Comparison of ENCODE assay signal across 8 cellular contexts in the genomic region with DNA sequence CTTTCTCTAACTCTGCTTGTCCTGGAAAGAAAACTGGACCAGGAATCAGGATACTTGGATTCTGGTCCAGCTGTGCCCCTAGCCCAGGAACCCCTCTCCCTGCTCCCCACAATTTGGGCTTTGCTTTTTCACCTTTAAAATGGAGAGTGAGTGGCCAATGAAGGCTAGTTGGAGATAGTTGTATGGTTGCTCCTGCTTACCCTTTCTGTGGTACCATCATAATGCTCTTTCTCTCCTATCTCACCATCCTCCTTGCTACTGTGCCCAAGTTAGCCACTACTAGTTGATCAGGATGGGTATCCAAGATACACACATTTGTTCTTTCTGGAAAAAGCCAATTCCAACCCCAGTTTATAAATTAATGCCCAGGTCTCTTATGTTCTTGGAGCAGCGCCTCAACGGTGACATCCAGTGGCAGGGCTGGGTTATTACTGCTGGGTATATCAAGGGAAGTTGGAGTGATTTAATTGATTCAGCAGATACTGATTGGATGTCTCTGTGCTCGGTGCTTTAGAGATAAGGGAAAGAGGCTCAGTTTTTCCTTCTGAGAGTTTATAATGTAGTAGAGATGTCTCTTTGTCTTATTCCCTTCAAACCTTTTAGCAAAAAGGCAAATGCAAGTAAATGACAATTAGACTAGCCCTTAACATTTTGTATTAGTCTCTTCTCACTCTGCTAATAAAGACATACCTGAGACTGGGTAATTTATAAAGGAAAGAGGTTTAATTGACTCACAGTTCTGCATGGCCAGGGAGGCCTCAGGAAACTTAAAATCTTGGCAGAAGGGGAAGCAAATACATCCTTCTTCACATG. TPM values are rescaled to one million over a fixed set of nuclear protein-coding genes. Genes with fewer than 3 reads are reported as not detected.
DNase-seq lines count a peak whose midpoint lies in the region; ATAC-seq and TF ChIP-seq lines count a peak whose summit lies in the region.

No MANE protein-coding gene starts in this region.

- no peaks in the 10 kb centered on the region for H3K9me3 ChIP-seq in A673 (ENCODE audit: low read depth, low read length, poor library complexity, severe bottlenecking)

- H3K4me3 Mint-ChIP-seq in activated naive CD8-positive, alpha-beta T cell treated with anti-CD3 and anti-CD28 coated beads for 36 hours, result no peak overlapping the region

- DNase-seq in A673 (ENCODE audit: low spot score) (peak; percentile 61), HuH-7.5 (ENCODE audit: low spot score) (peak; percentile 48), SKM-1 treated with dmso at 0.1 percent for 144 hours (lab: John Stamatoyannopoulos, UW; ENCODE audit: unreplicated experiment) (peak; percentile 44), cardiac septum (ENCODE audit: low spot score) (peak; percentile 79), renal cortical epithelial cell (ENCODE audit: low read depth) (peak; percentile 64), 8988T (no peak)
- DNase-seq in activated naive CD8-positive, alpha-beta T cell treated with anti-CD3 and anti-CD28 coated beads for 36 hours, result peak; percentile 60

- BruUV-seq in A673 (replicated peaks; lab: Mats Ljungman, UMichigan), result no TSS peak

- ATAC-seq in GM18508 (IDR thresholded peaks at IDR 0.05; ENCODE audit: insufficient read depth, unreplicated experiment), result peak; percentile 56

- H3K27me3 ChIP-seq in A673 (replicated peaks; ENCODE audit: insufficient read depth, low read depth, low read length, poor library complexity), result no peaks in the 10 kb centered on the region

- CTCF ChIA-PET in A673 (lab: Charles Lee), result interaction anchor here (0.5 to 0.6 kb wide), 2 partner anchors 15 to 162 kb away, joined by 4 read pairs; no protein-coding TSS in a partner anchor

- no peaks in the 10 kb centered on the region for H3K9me3 Mint-ChIP-seq in activated naive CD8-positive, alpha-beta T cell treated with anti-CD3 and anti-CD28 coated beads for 36 hours

- no peaks in the 10 kb centered on the region for H3K27me3 Mint-ChIP-seq in activated naive CD8-positive, alpha-beta T cell treated with anti-CD3 and anti-CD28 coated beads for 36 hours

- no peak overlapping the region for H3K4me3 ChIP-seq in A673 (ENCODE audit: low read depth, low read length, poor library complexity, severe bottlenecking)

- peak overlapping the region; percentile 42 for H3K27ac Mint-ChIP-seq in activated naive CD8-positive, alpha-beta T cell treated with anti-CD3 and anti-CD28 coated beads for 36 hours

- H3K4me1 Mint-ChIP-seq in activated naive CD8-positive, alpha-beta T cell treated with anti-CD3 and anti-CD28 coated beads for 36 hours, result peaks cover 29% of the 10 kb centered on the region

- H3K36me3 ChIP-seq in A673 (ENCODE audit: insufficient read depth, low read length, poor library complexity, severe bottlenecking), result peaks cover 92% of the 10 kb centered on the region

- intact Hi-C loops in A673 (cut with micrococcal nuclease; ENCODE audit: unreplicated experiment) (loop anchor here (1.0 to 5.0 kb wide), 2 partner anchors 55 to 162 kb away; partner anchors contain the start of gene LARP1), cardiac septum (cut with DNase I) (loop anchor here (2.0 to 5.0 kb wide), 2 partner anchors 55 to 163 kb away; partner anchors contain the start of gene LARP1)

- TF ChIP-seq CTCF in A673 (conservative IDR thresholded peaks at IDR 0.05; ENCODE audit: low read depth, low read length), result peak; percentile 80

- H3K27ac ChIP-seq in A673 (ENCODE audit: low read depth, low read length, poor library complexity, severe bottlenecking), result no peak overlapping the region

- H3K36me3 Mint-ChIP-seq in activated naive CD8-positive, alpha-beta T cell treated with anti-CD3 and anti-CD28 coated beads for 36 hours, result peaks cover 49% of the 10 kb centered on the region

- no peaks in the 10 kb centered on the region for H3K4me1 ChIP-seq in A673 (ENCODE audit: insufficient read depth, low read length, poor library complexity, severe bottlenecking)

- POLR2A ChIA-PET in A673 (lab: Charles Lee; ENCODE audit: low non-redundant PET), result no interaction called here

RNA-seq across cellular contexts. Expression of gene FAXDC2, which starts 38.5 kb away (rescaled TPM):
- total RNA-seq in A673 (2021) (0.44 TPM in 1 of 2 replicates, not detected in the other), cardiac septum (10.1 TPM), renal cortical epithelial cell (4.2 TPM in 1 of 2 replicates, not detected in the other)
- under 1 TPM in 1 of 2 experiments, not detected in 1; 0.08 TPM for total RNA-seq in activated naive CD8-positive, alpha-beta T cell treated with anti-CD3 and anti-CD28 coated beads for 36 hours

RNA-seq across cellular contexts. Expression of gene CNOT8, which starts 46.6 kb away (rescaled TPM):
- total RNA-seq in A673 (2021) (45.2 and 50.2 TPM in 2 replicates), cardiac septum (22.5 TPM), renal cortical epithelial cell (87.3 and 105 TPM in 2 replicates)
- total RNA-seq in activated naive CD8-positive, alpha-beta T cell treated with anti-CD3 and anti-CD28 coated beads for 36 hours, result 10 to 100 TPM; 53.7 to 53.9 TPM

RNA-seq across cellular contexts. Expression of gene LARP1, which starts 56.7 kb away (rescaled TPM):
- total RNA-seq in A673 (2021), result 257 and 269 TPM in 2 replicates
- 100 to 1,000 TPM; 285 to 292 TPM for total RNA-seq in activated naive CD8-positive, alpha-beta T cell treated with anti-CD3 and anti-CD28 coated beads for 36 hours
- total RNA-seq in cardiac septum, result 160 TPM
- total RNA-seq in renal cortical epithelial cell, result 33.2 and 96.5 TPM in 2 replicates
